ENCODE assay signal across 8 cellular contexts in genomic region chr7:4642468-4643203, GRCh38. TPM values are rescaled to one million over a fixed set of nuclear protein-coding genes. Genes with fewer than 3 reads are reported as not detected.
DNase-seq lines count a peak whose midpoint lies in the region; ATAC-seq and TF ChIP-seq lines count a peak whose summit lies in the region.

No MANE protein-coding gene starts in this region.

- peak overlapping the region; percentile 37 for H3K4me3 ChIP-seq in iPS-11a (ENCODE audit: low read depth, low read length)
- H3K4me3 ChIP-seq in stomach = peak overlapping the region; percentile 46 to 64 (median 62)

- TF ChIP-seq CTCF in stomach (IDR thresholded peaks at IDR 0.05) = no peak

- no peaks in the 10 kb centered on the region for H3K9me3 ChIP-seq in stomach

- CTCF ChIA-PET in activated CD4-positive, alpha-beta memory T cell treated with anti-CD3 and anti-CD28 coated beads for 36 hours (lab: Charles Lee) = interaction anchor here (2.5 to 3.0 kb wide), 2 partner anchors 41 to 44 kb away, joined by 6 to 43 read pairs; partner anchors contain the start of gene FOXK1

- TF ChIP-seq EP300 in stomach (IDR thresholded peaks at IDR 0.05) = no peak

- H3K36me3 ChIP-seq in stomach = no peaks in the 10 kb centered on the region

- TF ChIP-seq POLR2A in stomach (IDR thresholded peaks at IDR 0.05) = no peak

- POLR2A ChIA-PET in activated CD4-positive, alpha-beta memory T cell treated with anti-CD3 and anti-CD28 coated beads for 36 hours (lab: Charles Lee) = interaction anchor here (1.0 to 2.6 kb wide), 7 partner anchors 17 to 754 kb away, joined by 3 to 54 read pairs (median 5); partner anchors contain the start of genes AP5Z1 and FOXK1

- 66 to 70% (median 67%) methylated on average over 20 of the region's 20 CpGs for whole genome bisulfite sequencing in stomach, 5 donors

- H3K36me3 Mint-ChIP-seq in T-helper 1 cell treated with Interleukin-12 subunit alpha and Interleukin-12 subunit beta and Interleukin-4 antibody, amounts not matched to agents 30 μg/mL and 1 μg/mL, for 36 hours (ENCODE audit: low read depth) = no peaks in the 10 kb centered on the region
- H3K36me3 Mint-ChIP-seq in activated CD4-positive, alpha-beta memory T cell treated with anti-CD3 and anti-CD28 coated beads for 36 hours = no peaks in the 10 kb centered on the region

- H3K27me3 Mint-ChIP-seq in T-helper 1 cell treated with Interleukin-12 subunit alpha and Interleukin-12 subunit beta and Interleukin-4 antibody, amounts not matched to agents 30 μg/mL and 1 μg/mL, for 36 hours (ENCODE audit: low read depth) = no peaks in the 10 kb centered on the region
- no peaks in the 10 kb centered on the region for H3K27me3 Mint-ChIP-seq in activated CD4-positive, alpha-beta memory T cell treated with anti-CD3 and anti-CD28 coated beads for 36 hours

- H3K27me3 ChIP-seq in stomach = no peaks in the 10 kb centered on the region

- ATAC-seq in HG02798 (IDR thresholded peaks at IDR 0.05; ENCODE audit: poor library complexity, unreplicated experiment) (no peak), HG02642 (IDR thresholded peaks at IDR 0.05; ENCODE audit: poor library complexity, unreplicated experiment) (no peak)

- H3K4me3 Mint-ChIP-seq in T-helper 1 cell treated with Interleukin-12 subunit alpha and Interleukin-12 subunit beta and Interleukin-4 antibody, amounts not matched to agents 30 μg/mL and 1 μg/mL, for 36 hours = peak overlapping the region; percentile 89
- peak overlapping the region; percentile 87 for H3K4me3 Mint-ChIP-seq in activated CD4-positive, alpha-beta memory T cell treated with anti-CD3 and anti-CD28 coated beads for 36 hours

- H3K9me3 Mint-ChIP-seq in T-helper 1 cell treated with Interleukin-12 subunit alpha and Interleukin-12 subunit beta and Interleukin-4 antibody, amounts not matched to agents 30 μg/mL and 1 μg/mL, for 36 hours = peaks cover 3% of the 10 kb centered on the region
- no peaks in the 10 kb centered on the region for H3K9me3 Mint-ChIP-seq in activated CD4-positive, alpha-beta memory T cell treated with anti-CD3 and anti-CD28 coated beads for 36 hours

- intact Hi-C loops in activated CD4-positive, alpha-beta memory T cell treated with anti-CD3 and anti-CD28 coated beads for 36 hours (cut with micrococcal nuclease) = loop anchor here (5.0 kb wide), 1 partner anchor 330 kb away; no protein-coding TSS in a partner anchor
- intact Hi-C loops in stomach (cut with DNase I; ENCODE audit: low total_unique reads) = loop anchor here (5.0 kb wide), 1 partner anchor 35 kb away; no protein-coding TSS in a partner anchor

- H3K4me1 ChIP-seq in stomach = peaks cover 6 to 16% (median 14%) of the 10 kb centered on the region in 4 donors

- peak overlapping the region; percentile 83 to 93 (median 92) for H3K27ac ChIP-seq in stomach

- DNase-seq in T-helper 1 cell (no peak), stomach (no peak), NOMO-1 treated with DMSO at 0.1 percent for 48 hours (lab: John Stamatoyannopoulos, UW; ENCODE audit: unreplicated experiment) (no peak)
- no peak for DNase-seq in activated CD4-positive, alpha-beta memory T cell treated with anti-CD3 and anti-CD28 coated beads for 36 hours

- peak overlapping the region; percentile 93 for H3K27ac Mint-ChIP-seq in T-helper 1 cell treated with Interleukin-12 subunit alpha and Interleukin-12 subunit beta and Interleukin-4 antibody, amounts not matched to agents 30 μg/mL and 1 μg/mL, for 36 hours
- peak overlapping the region; percentile 91 for H3K27ac Mint-ChIP-seq in activated CD4-positive, alpha-beta memory T cell treated with anti-CD3 and anti-CD28 coated beads for 36 hours

- peaks cover 17% of the 10 kb centered on the region for H3K4me1 Mint-ChIP-seq in T-helper 1 cell treated with Interleukin-12 subunit alpha and Interleukin-12 subunit beta and Interleukin-4 antibody, amounts not matched to agents 30 μg/mL and 1 μg/mL, for 36 hours (ENCODE audit: low read depth)
- peaks cover 12% of the 10 kb centered on the region for H3K4me1 Mint-ChIP-seq in activated CD4-positive, alpha-beta memory T cell treated with anti-CD3 and anti-CD28 coated beads for 36 hours (ENCODE audit: low read depth)

RNA-seq across cellular contexts. Expression of gene FOXK1, which starts 39.5 kb away (rescaled TPM):
- 10 to 100 TPM; 25.9 to 26.6 TPM for total RNA-seq in activated CD4-positive, alpha-beta memory T cell treated with anti-CD3 and anti-CD28 coated beads for 36 hours
- total RNA-seq in stomach = 10 to 100 TPM; 19.3 to 88.1 (median 27.2) TPM
- 1 to 10 TPM; 2.9 to 5.4 (median 3.9) TPM for polyA plus RNA-seq in stomach
